ENCODE assay signal across 12 cellular contexts in genomic region chr19:17727843-17728242, GRCh38. TPM values are rescaled to one million over a fixed set of nuclear protein-coding genes. Genes with fewer than 3 reads are reported as not detected.
A peak's percentile ranks its signal among the peaks of the same experiment; 100 is the strongest.
DNase-seq lines count a peak whose midpoint lies in the region; ATAC-seq, FAIRE-seq and TF ChIP-seq lines count a peak whose summit lies in the region.
"Had no signal": no experiment of that assay in that cellular context is flagged by ENCODE, and none has a peak within 500 bp of the region (broad histone marks: within the 10 kb centered on the region; RNA-seq: fewer than 3 reads in every experiment).

No MANE protein-coding gene starts in this region.

- H2BK15ac ChIP-seq in H1 (ENCODE audit: low read length) = no peak overlapping the region

- H3K56ac ChIP-seq in H1 (replicated peaks; ENCODE audit: insufficient read length, low read depth, low read length) = no peak overlapping the region

- no peak overlapping the region for H4K91ac ChIP-seq in H1 (replicated peaks; ENCODE audit: insufficient read length, low read length)

- H3K23ac ChIP-seq in H1 (ENCODE audit: insufficient read length) = no peak overlapping the region

- no peak overlapping the region for H3K4me2 ChIP-seq in H1 (ENCODE audit: insufficient read depth in 1 of 2, low read depth in 2 of 2, low read length in 2 of 2)
- H3K4me2 ChIP-seq: GM23338 had no signal

- H3K27me3 Mint-ChIP-seq in activated naive CD8-positive, alpha-beta T cell treated with anti-CD3 and anti-CD28 coated beads, Interleukin-2, amount 50 U/mL, for 24 hours = no peaks in the 10 kb centered on the region
- H3K27me3 Mint-ChIP-seq in activated naive CD8-positive, alpha-beta T cell treated with anti-CD3 and anti-CD28 coated beads for 36 hours = no peaks in the 10 kb centered on the region
- H3K27me3 Mint-ChIP-seq in WTC11 (ENCODE audit: low read depth) = no peaks in the 10 kb centered on the region
- H3K27me3 Mint-ChIP-seq: IgD-negative memory B cell had no signal

- POLR2A ChIA-PET in WTC11 (lab: Charles Lee) (no interaction called here), H1 (lab: Charles Lee; ENCODE audit: partially characterized antibody) (no interaction called here)

- H3K79me2 ChIP-seq in H1 (ENCODE audit: control insufficient read depth in 1 of 2, insufficient read depth in 2 of 2, low read length in 2 of 2) = peaks cover 0 to 44% of the 10 kb centered on the region in 2 experiments; a peak in 2 of 4 replicates

- no peak overlapping the region for H2BK20ac ChIP-seq in H1 (ENCODE audit: low read length)

- H3K18ac ChIP-seq in H1 (ENCODE audit: extremely low read depth, low read length) = no peak overlapping the region

- CTCF ChIA-PET in WTC11 (lab: Charles Lee) = no interaction called here
- CTCF ChIA-PET in H1 (lab: Charles Lee; ENCODE audit: partially characterized antibody) = interaction anchor here (1.1 to 6.8 kb wide), 3 partner anchors 11 to 211 kb away, joined by 3 to 78 read pairs (median 11); no protein-coding TSS in a partner anchor

- no peak overlapping the region for H3K4ac ChIP-seq in H1 (replicated peaks; ENCODE audit: insufficient read length, low read depth, low read length)

- peaks cover 12% of the 10 kb centered on the region for H3K4me1 Mint-ChIP-seq in activated naive CD8-positive, alpha-beta T cell treated with anti-CD3 and anti-CD28 coated beads, Interleukin-2, amount 50 U/mL, for 24 hours
- H3K4me1 Mint-ChIP-seq in activated naive CD8-positive, alpha-beta T cell treated with anti-CD3 and anti-CD28 coated beads for 36 hours = peaks cover 7% of the 10 kb centered on the region
- no peaks in the 10 kb centered on the region for H3K4me1 Mint-ChIP-seq in WTC11
- H3K4me1 Mint-ChIP-seq: GM23338 had no signal

- intact Hi-C loops in adrenal gland (cut with DNase I) = no loop called here

- H2BK12ac ChIP-seq in H1 (ENCODE audit: low read depth, low read length) = no peak overlapping the region

- FAIRE-seq in H1 (lab: Jason Lieb, UNC) = no peak

- no peak overlapping the region for H3K4me3 ChIP-seq in H1 (ENCODE audit: extremely low read depth in 1 of 4, insufficient read depth in 2 of 4, low read depth in 3 of 4, low read length in 4 of 4)
- H3K4me3 ChIP-seq in adrenal gland = no peak overlapping the region
- H3K4me3 ChIP-seq: GM23338 had no signal

- H3K9ac ChIP-seq in H1 (replicated peaks in 1 of 4; ENCODE audit: extremely low read depth in 1 of 4, low read depth in 3 of 4, low read length in 3 of 4) = no peak overlapping the region

- no peaks in the 10 kb centered on the region for H3K4me1 ChIP-seq in H1 (replicated peaks in 1 of 4; ENCODE audit: control insufficient read depth in 3 of 4, insufficient read depth in 4 of 4, low read length in 3 of 4)
- no peaks in the 10 kb centered on the region for H3K4me1 ChIP-seq in adrenal gland (replicated peaks in 1 of 2)

- no peak overlapping the region for H2BK5ac ChIP-seq in H1 (ENCODE audit: low read depth, low read length)

- H3K9me3 Mint-ChIP-seq in activated naive CD8-positive, alpha-beta T cell treated with anti-CD3 and anti-CD28 coated beads, Interleukin-2, amount 50 U/mL, for 24 hours = no peaks in the 10 kb centered on the region
- no peaks in the 10 kb centered on the region for H3K9me3 Mint-ChIP-seq in activated naive CD8-positive, alpha-beta T cell treated with anti-CD3 and anti-CD28 coated beads for 36 hours
- H3K9me3 Mint-ChIP-seq in WTC11 = no peaks in the 10 kb centered on the region
- H3K9me3 Mint-ChIP-seq: GM23338, H9 had no signal

- WGBS in H1 (ENCODE audit: extremely low coverage in 1 of 2, insufficient coverage in 1 of 2, insufficient read length in 1 of 2, insufficient replicate concordance in 2 of 2, low coverage in 1 of 2, low lambda C conversion rate in 2 of 2, missing lambda C conversion rate in 1 of 2), 2 experiments = 96% methylated on average over 16 of the region's 19 CpGs; no CpG with 5 or more reads in 1 of the 2 experiments
- WGBS in adrenal gland, 4 donors = 89 to 95% (median 94%) methylated on average over 4 to 19 of the region's 19 CpGs

- H4K20me1 ChIP-seq in H1 (replicated peaks in 1 of 2; ENCODE audit: control insufficient read depth in 1 of 2, insufficient read depth in 2 of 2, low read length in 2 of 2) = peaks cover 20 to 28% of the 10 kb centered on the region in 2 experiments

- no peak for TF ChIP-seq EP300 in H1 (IDR thresholded peaks at IDR 0.05; ENCODE audit: borderline replicate concordance in 1 of 2, low read depth in 2 of 2, low read length in 2 of 2)

- TF ChIP-seq POLR2A in H1 (IDR thresholded peaks at IDR 0.05; ENCODE audit: control extremely low read depth in 1 of 2, low read depth in 2 of 2, low read length in 2 of 2) = no peak
- no peak for TF ChIP-seq POLR2A in adrenal gland (IDR thresholded peaks at IDR 0.05)

- H3K27me3 ChIP-seq in H1 (replicated peaks in 1 of 4; ENCODE audit: control insufficient read depth in 3 of 4, extremely low read depth in 1 of 4, insufficient read depth in 3 of 4, low read length in 3 of 4) (no peaks in the 10 kb centered on the region), adrenal gland (no peaks in the 10 kb centered on the region)

- H3K36me3 ChIP-seq in H1 (ENCODE audit: control insufficient read depth in 2 of 4, insufficient read depth in 4 of 4, low read length in 3 of 4) (peaks cover 19 to 65% (median 47%) of the 10 kb centered on the region in 4 experiments), adrenal gland (replicated peaks in 1 of 2) (peaks cover 0 to 83% of the 10 kb centered on the region in 2 donors)

- H3K27ac ChIP-seq in H1 (ENCODE audit: low read depth, low read length) (no peak overlapping the region), adrenal gland (no peak overlapping the region), caudate nucleus (ENCODE audit: low read depth, low read length) (no peak overlapping the region)
- H3K27ac ChIP-seq: 22Rv1 had no signal

- no peaks in the 10 kb centered on the region for H3K23me2 ChIP-seq in H1 (ENCODE audit: low read depth, low read length)

- H4K8ac ChIP-seq in H1 (ENCODE audit: extremely low read depth, insufficient read depth, low read length) = 0 out of 2 replicates have a peak overlapping the region, but pooled peaks have one; percentile 68

- ATAC-seq in activated naive CD8-positive, alpha-beta T cell treated with anti-CD3 and anti-CD28 coated beads, Interleukin-2, amount 50 U/mL, for 24 hours = peak; percentile 8
- no peak for ATAC-seq in WTC11
- ATAC-seq: GM23338 had no signal

- no peak overlapping the region for H4K5ac ChIP-seq in H1 (ENCODE audit: insufficient read length, low read depth, low read length)

- no peak overlapping the region for H3K4me3 Mint-ChIP-seq in activated naive CD8-positive, alpha-beta T cell treated with anti-CD3 and anti-CD28 coated beads, Interleukin-2, amount 50 U/mL, for 24 hours
- no peak overlapping the region for H3K4me3 Mint-ChIP-seq in activated naive CD8-positive, alpha-beta T cell treated with anti-CD3 and anti-CD28 coated beads for 36 hours
- no peak overlapping the region for H3K4me3 Mint-ChIP-seq in WTC11
- H3K4me3 Mint-ChIP-seq: GM23338, H9, IgD-negative memory B cell had no signal

- no peak for DNase-seq in activated naive CD8-positive, alpha-beta T cell treated with anti-CD3 and anti-CD28 coated beads, Interleukin-2, amount 50 U/mL, for 24 hours
- no peak for DNase-seq in activated naive CD8-positive, alpha-beta T cell treated with anti-CD3 and anti-CD28 coated beads for 36 hours
- DNase-seq in WTC11 (ENCODE audit: low spot score) = no peak
- DNase-seq in H1 (ENCODE audit: low read depth in 1 of 2, low spot score in 2 of 2) = no peak
- no peak for DNase-seq in adrenal gland
- DNase-seq in NOMO-1 (lab: John Stamatoyannopoulos, UW; ENCODE audit: unreplicated experiment in 2 of 2) = no peak
- DNase-seq in caudate nucleus (lab: John Stamatoyannopoulos, UW) = no peak
- DNase-seq: DMS 273 treated with DMSO at 0.1 percent for 48 hours, H9 had no signal

- H3K14ac ChIP-seq in H1 (ENCODE audit: insufficient read length) = no peak overlapping the region

- peaks cover 13% of the 10 kb centered on the region; the same call in 1 of the 2 replicates for H3K79me1 ChIP-seq in H1 (ENCODE audit: low read depth, low read length)

- H2BK120ac ChIP-seq in H1 (replicated peaks; ENCODE audit: low read depth, low read length) = no peak overlapping the region

- H3K27ac Mint-ChIP-seq in activated naive CD8-positive, alpha-beta T cell treated with anti-CD3 and anti-CD28 coated beads, Interleukin-2, amount 50 U/mL, for 24 hours = no peak overlapping the region
- H3K27ac Mint-ChIP-seq in activated naive CD8-positive, alpha-beta T cell treated with anti-CD3 and anti-CD28 coated beads for 36 hours = no peak overlapping the region
- H3K27ac Mint-ChIP-seq in WTC11 = no peak overlapping the region
- H3K27ac Mint-ChIP-seq: GM23338, H9, IgD-negative memory B cell had no signal

- H2AK5ac ChIP-seq in H1 (ENCODE audit: low read depth, low read length) = no peak overlapping the region

- H3K9me3 ChIP-seq in H1 (ENCODE audit: insufficient read depth in 2 of 2, low read depth in 1 of 2, low read length in 1 of 2) = no peaks in the 10 kb centered on the region
- H3K9me3 ChIP-seq in adrenal gland (replicated peaks in 1 of 3) = no peaks in the 10 kb centered on the region

- TF ChIP-seq CTCF in WTC11 (IDR thresholded peaks at IDR 0.05) (0 out of 2 replicates have a peak, but pooled peaks have one; percentile 7), H1 (IDR thresholded peaks at IDR 0.05; ENCODE audit: control extremely low read depth in 1 of 3, insufficient read depth in 1 of 3, low read depth in 1 of 3, low read length in 3 of 3) (no peak), adrenal gland (IDR thresholded peaks at IDR 0.05) (no peak)

- TF ChIP-seq RAD21 in H1 (IDR thresholded peaks at IDR 0.05 in 1 of 2, conservative IDR thresholded peaks at IDR 0.05 in 1 of 2; ENCODE audit: low read depth in 2 of 2, low read length in 2 of 2) = no peak

- peaks cover 24% of the 10 kb centered on the region for H3K36me3 Mint-ChIP-seq in activated naive CD8-positive, alpha-beta T cell treated with anti-CD3 and anti-CD28 coated beads, Interleukin-2, amount 50 U/mL, for 24 hours (ENCODE audit: low read depth)
- peaks cover 28% of the 10 kb centered on the region for H3K36me3 Mint-ChIP-seq in activated naive CD8-positive, alpha-beta T cell treated with anti-CD3 and anti-CD28 coated beads for 36 hours
- peaks cover 54% of the 10 kb centered on the region for H3K36me3 Mint-ChIP-seq in WTC11
- H3K36me3 Mint-ChIP-seq: IgD-negative memory B cell had no signal

- no peak overlapping the region for H2AFZ ChIP-seq in H1 (ENCODE audit: low read length)
- H2AFZ ChIP-seq: GM23338 had no signal

RNA-seq across cellular contexts. Expression of gene MAP1S, which starts 8.6 kb away (rescaled TPM):
- total RNA-seq in activated naive CD8-positive, alpha-beta T cell treated with anti-CD3 and anti-CD28 coated beads for 36 hours = 10 to 100 TPM; 61.0 to 62.2 TPM
- total RNA-seq in WTC11 (2021) (115 to 124 TPM (median 120 TPM) in 3 replicates), adrenal gland (10 to 100 TPM; 28.1 to 97.2 (median 46.9) TPM)
- 115 and 116 TPM in 2 replicates for total RNA-seq in H1 (2021; fragmentation: NEBNext Ultra II Directional; extraction: Animal tissue kit (Norgen Biotek cat#: 25700))
- polyA plus RNA-seq in H1 (2011; rRNA removed) (66.7 and 161 TPM in 2 replicates), adrenal gland (10 to 100 TPM in 2 of 3 donors, 1 to 10 TPM in 1; 6.6 to 66.1 (median 43.4) TPM)
- polyA plus RNA-seq in H1 (2011; cell fraction: cytosol; rRNA removed) = 36.1 TPM
- 88.4 TPM for polyA plus RNA-seq in H1 (2011; cell fraction: nucleus; rRNA removed)
- 82.0 to 146 TPM (median 135 TPM) in 4 replicates for polyA plus RNA-seq in H1 (2012, experiment 1 of 2)
- polyA plus RNA-seq in H1 (2012, experiment 2 of 2) = 65.2 TPM
- polyA plus RNA-seq in H1 (2013, experiment 1 of 2) = 49.7 TPM
- 45.9 TPM for polyA plus RNA-seq in H1 (2013, experiment 2 of 2)
- polyA minus RNA-seq in H1 (2011; rRNA and poly(A)+ RNA removed) = 67.0 and 81.2 TPM in 2 replicates
- 103 TPM for polyA minus RNA-seq in H1 (2011; cell fraction: cytosol; rRNA and poly(A)+ RNA removed)
- 39.2 TPM for polyA minus RNA-seq in H1 (2011; cell fraction: nucleus; rRNA and poly(A)+ RNA removed)

RNA-seq across cellular contexts. Expression of gene FCHO1, which starts 23.4 kb away (rescaled TPM):
- 10 to 100 TPM; 35.8 to 38.7 TPM for total RNA-seq in activated naive CD8-positive, alpha-beta T cell treated with anti-CD3 and anti-CD28 coated beads for 36 hours
- total RNA-seq in WTC11 (2021) = 22.8 to 26.8 TPM (median 25.1 TPM) in 3 replicates
- total RNA-seq in H1 (2021; fragmentation: NEBNext Ultra II Directional; extraction: Animal tissue kit (Norgen Biotek cat#: 25700)) = 25.9 and 27.0 TPM in 2 replicates
- 13.0 and 19.5 TPM in 2 replicates for polyA plus RNA-seq in H1 (2011; rRNA removed)
- polyA plus RNA-seq in H1 (2011; cell fraction: cytosol; rRNA removed) = 7.2 TPM
- polyA plus RNA-seq in H1 (2011; cell fraction: nucleus; rRNA removed) = 18.3 TPM
- 16.1 to 33.3 TPM (median 30.3 TPM) in 4 replicates for polyA plus RNA-seq in H1 (2012, experiment 1 of 2)
- 31.0 TPM for polyA plus RNA-seq in H1 (2012, experiment 2 of 2)
- 32.3 TPM for polyA plus RNA-seq in H1 (2013, experiment 1 of 2)
- 30.1 TPM for polyA plus RNA-seq in H1 (2013, experiment 2 of 2)
- polyA minus RNA-seq in H1 (2011; rRNA and poly(A)+ RNA removed) = 7.4 and 12.0 TPM in 2 replicates
- 10.9 TPM for polyA minus RNA-seq in H1 (2011; cell fraction: cytosol; rRNA and poly(A)+ RNA removed)
- 27.5 TPM for polyA minus RNA-seq in H1 (2011; cell fraction: nucleus; rRNA and poly(A)+ RNA removed)
- total RNA-seq in adrenal gland = 1 to 10 TPM in 7 of 8 donors, under 1 TPM in 1; 0.91 to 7.1 (median 3.4) TPM
- 1 to 10 TPM in 2 of 3 donors, under 1 TPM in 1; 0.98 to 6.2 (median 2.0) TPM for polyA plus RNA-seq in adrenal gland

RNA-seq across cellular contexts. Expression of gene UNC13A, which starts 39.7 kb away (rescaled TPM):
- total RNA-seq in activated naive CD8-positive, alpha-beta T cell treated with anti-CD3 and anti-CD28 coated beads for 36 hours = under 1 TPM in 1 of 2 experiments, not detected in 1; 0.08 TPM
- total RNA-seq in WTC11 (2021) (40.7 to 42.9 TPM (median 41.1 TPM) in 3 replicates), adrenal gland (1 to 10 TPM in 7 of 8 donors, under 1 TPM in 1; 0.57 to 5.3 (median 1.8) TPM)
- 45.0 and 47.6 TPM in 2 replicates for total RNA-seq in H1 (2021; fragmentation: NEBNext Ultra II Directional; extraction: Animal tissue kit (Norgen Biotek cat#: 25700))
- polyA plus RNA-seq in H1 (2011; rRNA removed) (13.1 and 15.8 TPM in 2 replicates), adrenal gland (1 to 10 TPM; 1.5 to 9.7 (median 5.1) TPM)
- polyA plus RNA-seq in H1 (2011; cell fraction: cytosol; rRNA removed) = 16.9 TPM
- 49.4 TPM for polyA plus RNA-seq in H1 (2011; cell fraction: nucleus; rRNA removed)
- 26.1 to 33.9 TPM (median 30.6 TPM) in 4 replicates for polyA plus RNA-seq in H1 (2012, experiment 1 of 2)
- 6.6 TPM for polyA plus RNA-seq in H1 (2012, experiment 2 of 2)
- 18.5 TPM for polyA plus RNA-seq in H1 (2013, experiment 1 of 2)
- 18.8 TPM for polyA plus RNA-seq in H1 (2013, experiment 2 of 2)
- polyA minus RNA-seq in H1 (2011; rRNA and poly(A)+ RNA removed) = 30.3 and 40.8 TPM in 2 replicates
- 22.1 TPM for polyA minus RNA-seq in H1 (2011; cell fraction: cytosol; rRNA and poly(A)+ RNA removed)
- 31.9 TPM for polyA minus RNA-seq in H1 (2011; cell fraction: nucleus; rRNA and poly(A)+ RNA removed)
- polyA plus RNA-seq: IgD-negative memory B cell had no signal
